15 cellular contexts compared by ENCODE assay signal in the genomic region with DNA sequence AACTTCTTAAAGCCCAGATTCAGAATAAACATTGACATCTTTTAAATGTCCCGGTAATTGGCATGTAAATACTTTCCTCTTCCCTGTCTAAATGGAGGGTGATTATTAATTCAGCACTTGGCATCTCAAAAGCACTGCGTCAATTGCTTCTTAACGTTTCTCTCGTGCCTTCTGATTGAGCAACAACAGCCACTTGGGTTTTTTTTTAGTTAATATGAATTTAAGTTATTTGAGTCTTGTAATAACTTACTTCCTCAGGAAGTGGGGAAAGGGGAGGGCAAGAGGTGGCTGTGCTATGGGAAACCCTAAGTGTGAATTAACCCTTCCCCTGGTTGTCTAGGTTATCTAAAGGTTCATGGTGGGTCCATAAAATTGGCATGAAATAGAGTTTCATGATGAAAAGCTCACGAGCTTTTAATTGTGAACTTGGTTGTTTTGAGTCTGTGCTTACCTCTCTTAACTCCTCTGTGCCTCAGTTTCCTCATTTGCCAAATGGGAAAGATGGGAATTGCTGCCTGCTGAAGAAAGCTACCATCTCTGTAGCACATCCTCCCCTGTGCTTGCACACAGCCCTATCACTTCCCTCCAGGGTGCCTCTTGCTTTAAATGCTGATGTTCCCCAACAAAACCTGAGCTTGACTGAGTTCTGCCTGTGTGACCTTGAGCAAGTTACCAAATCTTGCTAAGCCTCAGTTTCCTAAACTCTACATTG.
DNase-seq lines count a peak whose midpoint lies in the region; ATAC-seq, FAIRE-seq and TF ChIP-seq lines count a peak whose summit lies in the region.
"Had no signal": no experiment of that assay in that cellular context is flagged by ENCODE, and none has a peak within 500 bp of the region (broad histone marks: within the 10 kb centered on the region; RNA-seq: fewer than 3 reads in every experiment).

No MANE protein-coding gene starts in this region.

- TF ChIP-seq POLR2A in endothelial cell of umbilical vein (IDR thresholded peaks at IDR 0.05; ENCODE audit: low read depth, low read length) = no peak
- TF ChIP-seq POLR2A in heart left ventricle (IDR thresholded peaks at IDR 0.05) = no peak

- dilution Hi-C loops in endothelial cell of umbilical vein (cut with MboI; ENCODE audit: extremely low pct_ligation_motif_present, low sequenced_read_pairs) = no loop called here

- no peaks in the 10 kb centered on the region for H3K9me1 ChIP-seq in endothelial cell of umbilical vein (replicated peaks; ENCODE audit: control insufficient read depth, extremely low read depth, insufficient read depth, low read length)

- H3K4me3 ChIP-seq in endothelial cell of umbilical vein (replicated peaks in 1 of 3; ENCODE audit: insufficient read depth in 1 of 3, low read depth in 1 of 3, low read length in 3 of 3) = no peak overlapping the region
- H3K4me3 ChIP-seq in heart left ventricle = no peak overlapping the region
- H3K4me3 ChIP-seq: MG63, sigmoid colon, thoracic aorta had no signal

- H3K79me2 ChIP-seq in endothelial cell of umbilical vein (ENCODE audit: control insufficient read depth, insufficient read depth, low read length) = no peaks in the 10 kb centered on the region

- FAIRE-seq in endothelial cell of umbilical vein (lab: Jason Lieb, UNC) = no peak
- FAIRE-seq: bronchial epithelial cell had no signal

- H3K4me2 ChIP-seq in endothelial cell of umbilical vein (ENCODE audit: insufficient read depth, low read length) = no peak overlapping the region

- peaks cover 27 to 45% of the 10 kb centered on the region in 2 experiments for H3K27me3 ChIP-seq in endothelial cell of umbilical vein (ENCODE audit: control insufficient read depth in 2 of 2, insufficient read depth in 2 of 2, low read length in 2 of 2)
- peaks cover 0 to 5% (median 0%) of the 10 kb centered on the region in 9 donors for H3K27me3 ChIP-seq in heart left ventricle
- H3K27me3 ChIP-seq: sigmoid colon had no signal

- ATAC-seq in stimulated activated naive B cell treated with anti-CD40 and anti-IgM and Interleukin-4, amounts not matched to agents 10 μg/mL and 1 μg/mL and 100 μg/mL, for 72 hours (replicated peaks) = peak; percentile 77 to 81
- ATAC-seq in heart left ventricle = no peak

- no peaks in the 10 kb centered on the region for H3K36me3 ChIP-seq in endothelial cell of umbilical vein (ENCODE audit: control insufficient read depth in 2 of 2, extremely low read depth in 1 of 2, insufficient read depth in 2 of 2, low read length in 2 of 2)
- H3K36me3 ChIP-seq in heart left ventricle = no peaks in the 10 kb centered on the region
- H3K36me3 ChIP-seq: MG63, sigmoid colon, thoracic aorta had no signal

- H3K27ac ChIP-seq in endothelial cell of umbilical vein (ENCODE audit: insufficient read depth, low read depth, low read length) (no peak overlapping the region), heart left ventricle (peak overlapping the region in 1 of 12 donors; percentile 21)
- H3K27ac ChIP-seq: sigmoid colon, thoracic aorta had no signal

- no peaks in the 10 kb centered on the region for H3K9me3 ChIP-seq in endothelial cell of umbilical vein (replicated peaks; ENCODE audit: control insufficient read depth, insufficient read depth, low read length)
- H3K9me3 ChIP-seq in heart left ventricle = peaks cover 0 to 29% (median 0%) of the 10 kb centered on the region in 12 donors
- H3K9me3 ChIP-seq: thoracic aorta had no signal

- CTCF ChIA-PET in endothelial cell of umbilical vein (lab: Charles Lee) = interaction anchor here (1.0 kb wide), 1 partner anchor 8 kb away, joined by 3 read pairs; no protein-coding TSS in a partner anchor

- H3K4me1 Mint-ChIP-seq in stimulated activated naive B cell treated with anti-CD40 and anti-IgM and Interleukin-4, amounts not matched to agents 10 μg/mL and 1 μg/mL and 100 μg/mL, for 72 hours = peaks cover 11 to 25% of the 10 kb centered on the region in 2 donors

- 40 to 52% (median 46%) methylated on average over 5 of the region's 5 CpGs for WGBS in heart left ventricle, 4 donors

- H3K4me1 ChIP-seq in endothelial cell of umbilical vein (ENCODE audit: control insufficient read depth, extremely low read depth, insufficient read depth, low read length) (no peaks in the 10 kb centered on the region), heart left ventricle (peaks cover 0 to 20% (median 0%) of the 10 kb centered on the region in 12 donors)

- no peak overlapping the region for H2AFZ ChIP-seq in endothelial cell of umbilical vein (ENCODE audit: low read depth, low read length)

- H3K27ac Mint-ChIP-seq in stimulated activated naive B cell treated with anti-CD40 and anti-IgM and Interleukin-4, amounts not matched to agents 10 μg/mL and 1 μg/mL and 100 μg/mL, for 72 hours = no peak overlapping the region
- H3K27ac Mint-ChIP-seq: T-helper 1 cell treated with Interleukin-12 subunit alpha and Interleukin-12 subunit beta and Interleukin-4 antibody, amounts not matched to agents 30 μg/mL and 1 μg/mL, for 36 hours had no signal

- no peak overlapping the region for H3K9ac ChIP-seq in endothelial cell of umbilical vein (replicated peaks; ENCODE audit: extremely low read depth, insufficient read depth, low read length)

- H3K27me3 Mint-ChIP-seq in stimulated activated naive B cell treated with anti-CD40 and anti-IgM and Interleukin-4, amounts not matched to agents 10 μg/mL and 1 μg/mL and 100 μg/mL, for 72 hours = peaks cover 4% of the 10 kb centered on the region in 2 donors

- peaks cover 0 to 1% of the 10 kb centered on the region in 2 donors for H3K36me3 Mint-ChIP-seq in stimulated activated naive B cell treated with anti-CD40 and anti-IgM and Interleukin-4, amounts not matched to agents 10 μg/mL and 1 μg/mL and 100 μg/mL, for 72 hours

- no peaks in the 10 kb centered on the region for H4K20me1 ChIP-seq in endothelial cell of umbilical vein (replicated peaks; ENCODE audit: control insufficient read depth, extremely low read depth, insufficient read depth, low read length)

- intact Hi-C loops in endothelial cell of umbilical vein (cut with micrococcal nuclease) (no loop called here), heart left ventricle (cut with DNase I) (loop anchor here in 1 of 10 donors (5.0 kb wide), 1 partner anchor 52 kb away; no protein-coding TSS in a partner anchor)

- no peak overlapping the region for H3K4me3 Mint-ChIP-seq in stimulated activated naive B cell treated with anti-CD40 and anti-IgM and Interleukin-4, amounts not matched to agents 10 μg/mL and 1 μg/mL and 100 μg/mL, for 72 hours
- H3K4me3 Mint-ChIP-seq: T-helper 1 cell treated with Interleukin-12 subunit alpha and Interleukin-12 subunit beta and Interleukin-4 antibody, amounts not matched to agents 30 μg/mL and 1 μg/mL, for 36 hours had no signal

- peaks cover 4 to 9% of the 10 kb centered on the region in 2 donors for H3K9me3 Mint-ChIP-seq in stimulated activated naive B cell treated with anti-CD40 and anti-IgM and Interleukin-4, amounts not matched to agents 10 μg/mL and 1 μg/mL and 100 μg/mL, for 72 hours

- peak; percentile 31 for DNase-seq in NK-92 treated with Interleukin-12 subunit alpha and Interleukin-12 subunit beta, amount 100 ng/mL, for 24 hours (lab: John Stamatoyannopoulos, UW)
- DNase-seq in NK-92 (lab: John Stamatoyannopoulos, UW; ENCODE audit: unreplicated experiment) (no peak), NCI-H69 (lab: John Stamatoyannopoulos, UW) (peak; percentile 56), endothelial cell of umbilical vein (ENCODE audit: low read depth, low spot score) (peak; percentile 2), DMS 273 treated with DMSO at 0.1 percent for 48 hours (lab: John Stamatoyannopoulos, UW) (no peak), GDM1 (lab: John Stamatoyannopoulos, UW) (no peak), heart left ventricle (no peak)
- no peak for DNase-seq in stimulated activated naive B cell treated with anti-CD40 and anti-IgM and Interleukin-4, amounts not matched to agents 10 μg/mL and 1 μg/mL and 100 μg/mL, for 72 hours
- DNase-seq: activated CD4-positive, alpha-beta T cell treated with anti-CD3 and anti-CD28 coated beads for 48 hours; activated effector memory CD4-positive, alpha-beta T cell treated with Interleukin-2 at 50 U/mL for 16 hours; MG63; sigmoid colon had no signal

- POLR2A ChIA-PET in endothelial cell of umbilical vein (lab: Charles Lee) = no interaction called here

- BruUV-seq in endothelial cell of umbilical vein (replicated peaks; lab: Mats Ljungman, UMichigan) = no TSS peak

- no peak for TF ChIP-seq CTCF in endothelial cell of umbilical vein (IDR thresholded peaks at IDR 0.05; ENCODE audit: extremely low read depth in 1 of 2, insufficient read depth in 1 of 2, low read depth in 1 of 2, low read length in 2 of 2)
- no peak for TF ChIP-seq CTCF in heart left ventricle (IDR thresholded peaks at IDR 0.05)

TF ChIP-seq in endothelial cell of umbilical vein, 7 proteins besides CTCF, POLR2A, EP300 and RAD21:
- TF ChIP-seq GATA2 (IDR thresholded peaks at IDR 0.05; ENCODE audit: insufficient read depth, insufficient read length, low read depth, low read length) (no peak), POLR2AphosphoS5 (IDR thresholded peaks at IDR 0.05; ENCODE audit: insufficient read depth, low read depth, low read length) (no peak), JUN (IDR thresholded peaks at IDR 0.05; ENCODE audit: borderline replicate concordance, insufficient read depth, insufficient read length, low read depth) (no peak), FOS (IDR thresholded peaks at IDR 0.05; ENCODE audit: borderline replicate concordance, insufficient read depth, low read length) (no peak), EZH2 (IDR thresholded peaks at IDR 0.05; ENCODE audit: borderline replicate concordance, low read depth, low read length, severe bottlenecking) (no peak), MYC (IDR thresholded peaks at IDR 0.05; ENCODE audit: low read depth, low read length) (no peak)
- TF ChIP-seq, protein P1, sequence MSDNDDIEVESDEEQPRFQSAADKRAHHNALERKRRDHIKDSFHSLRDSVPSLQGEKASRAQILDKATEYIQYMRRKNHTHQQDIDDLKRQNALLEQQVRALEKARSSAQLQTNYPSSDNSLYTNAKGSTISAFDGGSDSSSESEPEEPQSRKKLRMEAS (IDR thresholded peaks at IDR 0.05; ENCODE audit: insufficient read depth, insufficient read length) = no peak

Comparison
In these comparisons a context has a peak if more than half of its experiments do, and no peak if none do; other contexts are left out.
1. DNase-seq: peak in NK-92 treated with Interleukin-12 subunit alpha and Interleukin-12 subunit beta, amount 100 ng/mL, for 24 hours (single experiment), NCI-H69 (single experiment) and endothelial cell of umbilical vein (single experiment); none in NK-92 (single experiment), stimulated activated naive B cell treated with anti-CD40 and anti-IgM and Interleukin-4, amounts not matched to agents 10 μg/mL and 1 μg/mL and 100 μg/mL, for 72 hours (single experiment), DMS 273 treated with DMSO at 0.1 percent for 48 hours (single experiment), GDM1 (single experiment) and heart left ventricle (0 of 5).
2. ATAC-seq: peak in stimulated activated naive B cell treated with anti-CD40 and anti-IgM and Interleukin-4, amounts not matched to agents 10 μg/mL and 1 μg/mL and 100 μg/mL, for 72 hours (2 of 2); none in heart left ventricle (0 of 4).